Comparison of ENCODE assay signal across 21 cellular contexts in the genomic region with DNA sequence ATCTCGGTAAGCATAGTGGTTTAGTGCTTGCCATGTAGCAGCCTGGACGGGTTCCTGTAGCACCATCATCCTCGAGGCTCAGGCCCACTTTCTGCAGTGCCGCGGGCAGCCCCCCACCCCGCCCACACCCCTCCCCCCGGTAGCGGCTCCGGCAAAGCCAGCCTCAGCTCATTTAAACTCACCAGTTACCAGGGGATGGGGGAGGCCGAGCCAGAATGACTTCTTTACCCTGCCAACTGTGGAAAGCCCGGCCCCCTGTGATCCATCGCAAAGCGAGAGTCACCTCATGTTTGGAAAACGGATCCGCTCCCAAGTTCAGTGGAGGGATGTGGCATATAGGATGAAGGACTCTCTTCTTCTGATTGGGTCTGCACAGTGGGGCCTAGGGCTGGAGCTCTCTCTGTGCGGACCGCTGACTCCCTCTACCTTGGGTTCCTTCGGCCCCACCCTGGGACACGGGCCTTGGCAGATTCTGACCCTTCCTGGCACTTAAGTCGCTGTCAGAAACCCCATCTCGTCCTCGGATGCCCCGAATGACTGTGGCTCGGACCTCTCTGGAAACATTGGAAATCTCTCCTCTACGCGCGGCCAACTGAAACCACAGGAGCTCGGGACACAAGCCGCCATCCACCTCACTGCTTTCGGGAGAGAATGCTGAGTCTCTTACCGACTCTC.
DNase-seq lines count a peak whose midpoint lies in the region; ATAC-seq and TF ChIP-seq lines count a peak whose summit lies in the region.
"Had no signal": no experiment of that assay in that cellular context is flagged by ENCODE, and none has a peak within 500 bp of the region (broad histone marks: within the 10 kb centered on the region; RNA-seq: fewer than 3 reads in every experiment).

No MANE protein-coding gene starts in this region.

- intact Hi-C loops in Right ventricle myocardium superior (cut with DNase I) = no loop called here
- intact Hi-C loops in heart right ventricle (cut with DNase I) = no loop called here
- intact Hi-C loops in posterior vena cava (cut with DNase I) = no loop called here
- intact Hi-C loops in upper lobe of right lung (cut with DNase I) = no loop called here

- TF ChIP-seq CTCF in heart right ventricle (IDR thresholded peaks at IDR 0.05) (no peak), RWPE2 (IDR thresholded peaks at IDR 0.05; ENCODE audit: poor library complexity, severe bottlenecking) (no peak), upper lobe of right lung (IDR thresholded peaks at IDR 0.05) (no peak)

- peak; percentile 32 for DNase-seq in Right ventricle myocardium superior
- DNase-seq in heart right ventricle = no peak
- DNase-seq in RWPE2 (ENCODE audit: low spot score) = peak; percentile 71
- DNase-seq in posterior vena cava (ENCODE audit: low spot score) = peak; percentile 63
- DNase-seq in upper lobe of right lung = peak; percentile 42
- DNase-seq in HEK293T (ENCODE audit: extremely low spot score) = no peak
- DNase-seq in activated T-cell treated with anti-CD3 and anti-CD28 coated beads, Interleukin-2, amount 50 U/mL, for 48 hours = no peak
- no peak for DNase-seq in NCI-H1417 (lab: John Stamatoyannopoulos, UW)
- DNase-seq: 8988T; ACHN; BE2C; C1 segment of cervical spinal cord; CD4-positive, alpha-beta memory T cell; CD4-positive, CD25-positive, alpha-beta regulatory T cell; CD8-positive, alpha-beta memory T cell; COR-L47; DMS 273 treated with DMSO at 0.1 percent for 48 hours; DMS153; DMS79 treated with DMSO at 0.1 percent for 48 hours; GF-D8 had no signal

- H3K36me3 ChIP-seq in heart right ventricle (no peaks in the 10 kb centered on the region), RWPE2 (ENCODE audit: low read depth) (no peaks in the 10 kb centered on the region), upper lobe of right lung (no peaks in the 10 kb centered on the region)
- H3K36me3 ChIP-seq: BE2C, BLaER1 had no signal

- no peak overlapping the region for H3K27ac ChIP-seq in heart right ventricle
- H3K27ac ChIP-seq in RWPE2 (ENCODE audit: poor library complexity, severe bottlenecking) = no peak overlapping the region
- no peak overlapping the region for H3K27ac ChIP-seq in upper lobe of right lung
- H3K27ac ChIP-seq: BLaER1 had no signal

- H3K4me3 ChIP-seq in heart right ventricle (no peak overlapping the region), RWPE2 (ENCODE audit: severe bottlenecking) (no peak overlapping the region), upper lobe of right lung (no peak overlapping the region)
- H3K4me3 ChIP-seq: BLaER1 had no signal

- ATAC-seq in Right ventricle myocardium superior (ENCODE audit: poor library complexity) (no peak), heart right ventricle (no peak), RWPE2 (ENCODE audit: low read depth) (no peak), upper lobe of right lung (no peak)

- POLR2A ChIA-PET in HEK293T (lab: Yijun Ruan, JAX) = no interaction called here

- H3K4me1 ChIP-seq in heart right ventricle = no peaks in the 10 kb centered on the region
- no peaks in the 10 kb centered on the region for H3K4me1 ChIP-seq in RWPE2 (ENCODE audit: insufficient read depth, poor library complexity, severe bottlenecking)
- H3K4me1 ChIP-seq in upper lobe of right lung = no peaks in the 10 kb centered on the region
- H3K4me1 ChIP-seq: BE2C, BLaER1 had no signal

- CTCF ChIA-PET in HEK293T (lab: Yijun Ruan, JAX) = no interaction called here

- H3K9me3 ChIP-seq in heart right ventricle (peaks cover 0 to 47% (median 9%) of the 10 kb centered on the region in 11 donors), RWPE2 (ENCODE audit: severe bottlenecking) (peaks cover 17% of the 10 kb centered on the region), upper lobe of right lung (no peaks in the 10 kb centered on the region)
- H3K9me3 ChIP-seq: BE2C had no signal

- 82 to 87% methylated on average over 31 of the region's 31 CpGs for WGBS in heart right ventricle, 2 donors

- peaks cover 0 to 24% (median 6%) of the 10 kb centered on the region in 7 donors for H3K27me3 ChIP-seq in heart right ventricle
- peaks cover 5% of the 10 kb centered on the region for H3K27me3 ChIP-seq in RWPE2 (ENCODE audit: insufficient read depth, poor library complexity, severe bottlenecking)
- no peaks in the 10 kb centered on the region for H3K27me3 ChIP-seq in upper lobe of right lung
- H3K27me3 ChIP-seq: BE2C, BLaER1 had no signal

TF ChIP-seq in HEK293T, 16 proteins besides CTCF, POLR2A, EP300 and RAD21:
- no peak for TF ChIP-seq FOXK2 (IDR thresholded peaks at IDR 0.05)
- TF ChIP-seq HDGF (IDR thresholded peaks at IDR 0.05; ENCODE audit: borderline replicate concordance) = no peak
- TF ChIP-seq TARDBP (IDR thresholded peaks at IDR 0.05) = no peak
- TF ChIP-seq L3MBTL2 (conservative IDR thresholded peaks at IDR 0.05) = no peak
- no peak for TF ChIP-seq BHLHE40 (IDR thresholded peaks at IDR 0.05; ENCODE audit: borderline replicate concordance)
- no peak for TF ChIP-seq ARNT (IDR thresholded peaks at IDR 0.05)
- TF ChIP-seq ELF4 (IDR thresholded peaks at IDR 0.05) = no peak
- TF ChIP-seq SP1 (IDR thresholded peaks at IDR 0.05) = no peak
- no peak for TF ChIP-seq ZNF384 (IDR thresholded peaks at IDR 0.05)
- no peak for TF ChIP-seq CTBP1 (IDR thresholded peaks at IDR 0.05; ENCODE audit: borderline replicate concordance)
- no peak for TF ChIP-seq SUZ12 (IDR thresholded peaks at IDR 0.05)
- TF ChIP-seq LEF1 (IDR thresholded peaks at IDR 0.05; ENCODE audit: borderline replicate concordance) = no peak
- no peak for TF ChIP-seq NFRKB (IDR thresholded peaks at IDR 0.05)
- TF ChIP-seq PKNOX1 (IDR thresholded peaks at IDR 0.05) = no peak
- no peak for TF ChIP-seq FOXA1 (IDR thresholded peaks at IDR 0.05)
- TF ChIP-seq FOXM1 (IDR thresholded peaks at IDR 0.05; ENCODE audit: borderline replicate concordance) = no peak
TF ChIP-seq in HEK293T: peak in this region for 0.

Comparison
In these comparisons a context has a peak if more than half of its experiments do, and no peak if none do; other contexts are left out.
1. DNase-seq: peak in Right ventricle myocardium superior (single experiment), RWPE2 (single experiment), posterior vena cava (single experiment) and upper lobe of right lung (single experiment); none in heart right ventricle (0 of 2), HEK293T (single experiment), activated T-cell treated with anti-CD3 and anti-CD28 coated beads, Interleukin-2, amount 50 U/mL, for 48 hours (0 of 2) and NCI-H1417 (0 of 3).